19 cellular contexts compared by ENCODE assay signal in the genomic region with DNA sequence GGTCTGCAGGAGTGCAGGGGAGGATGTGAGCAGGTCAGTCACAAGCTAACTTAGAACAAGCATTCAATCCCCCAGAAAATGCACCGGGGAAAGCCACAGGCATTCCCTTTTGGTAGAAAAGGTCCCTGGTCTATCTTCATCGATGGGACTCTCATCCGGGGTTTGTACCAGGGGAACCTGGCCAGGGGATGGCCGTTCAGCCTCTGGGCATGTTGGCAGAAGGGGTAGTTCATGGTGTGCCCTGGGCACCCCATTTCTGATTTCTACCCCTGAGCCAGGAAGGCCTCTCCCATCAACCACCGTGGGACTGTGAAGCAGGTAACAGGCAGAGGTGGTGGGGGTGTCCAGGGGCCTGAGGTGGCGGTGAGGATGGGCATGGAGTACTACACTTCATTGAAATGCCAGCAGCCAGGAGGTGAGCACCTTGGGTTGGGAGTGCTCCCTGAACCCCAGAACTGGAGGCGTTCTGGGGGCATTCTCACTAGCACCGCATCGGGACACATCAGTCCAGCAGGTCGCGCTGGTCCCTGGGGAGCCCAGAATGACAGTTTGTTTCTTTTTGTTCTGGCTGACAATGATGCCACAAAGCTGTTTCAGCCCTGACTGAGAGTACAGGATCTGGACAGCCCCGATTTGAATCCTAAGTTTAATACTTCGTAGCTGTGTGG.
DNase-seq lines count a peak whose midpoint lies in the region; ATAC-seq, FAIRE-seq and TF ChIP-seq lines count a peak whose summit lies in the region.
"Had no signal": no experiment of that assay in that cellular context is flagged by ENCODE, and none has a peak within 500 bp of the region (broad histone marks: within the 10 kb centered on the region; RNA-seq: fewer than 3 reads in every experiment).

No MANE protein-coding gene starts in this region.

- H3K27me3 ChIP-seq in right cardiac atrium (ENCODE audit: control insufficient read depth, insufficient read depth) (no peaks in the 10 kb centered on the region), heart left ventricle (no peaks in the 10 kb centered on the region), astrocyte (ENCODE audit: insufficient read depth, low read length) (no peaks in the 10 kb centered on the region), upper lobe of left lung (no peaks in the 10 kb centered on the region)
- H3K27me3 ChIP-seq: vagina had no signal

- no peak for TF ChIP-seq EP300 in upper lobe of left lung (IDR thresholded peaks at IDR 0.05)

- TF ChIP-seq CTCF in heart left ventricle (IDR thresholded peaks at IDR 0.05) (no peak), astrocyte (IDR thresholded peaks at IDR 0.05; ENCODE audit: insufficient read depth, low read depth, low read length) (no peak), nephron (IDR thresholded peaks at IDR 0.05; ENCODE audit: unreplicated experiment in 3 of 3) (no peak), upper lobe of left lung (IDR thresholded peaks at IDR 0.05) (no peak), osteocyte (IDR thresholded peaks at IDR 0.05) (no peak)

- H3K79me2 ChIP-seq in astrocyte (ENCODE audit: insufficient read depth, low read length), result no peaks in the 10 kb centered on the region

- H3K4me3 Mint-ChIP-seq in astrocyte (ENCODE audit: unreplicated experiment) (peak overlapping the region; percentile 14), nephron (no peak overlapping the region), osteocyte (ENCODE audit: unreplicated experiment) (no peak overlapping the region)
- H3K4me3 Mint-ChIP-seq: activated naive CD8-positive, alpha-beta T cell treated with anti-CD3 and anti-CD28 coated beads, Interleukin-2, amount 50 U/mL, for 24 hours; stimulated activated memory B cell treated with anti-CD40 and anti-IgM and Interleukin-4, amounts not matched to agents 10 μg/mL and 1 μg/mL and 100 μg/mL, for 72 hours had no signal

- FAIRE-seq in astrocyte (lab: Jason Lieb, UNC), result no peak
- FAIRE-seq: A549, D721Med had no signal

- H3K36me3 ChIP-seq in heart left ventricle (no peaks in the 10 kb centered on the region), astrocyte (ENCODE audit: insufficient read depth, low read length) (peaks cover 3% of the 10 kb centered on the region), upper lobe of left lung (no peaks in the 10 kb centered on the region)
- H3K36me3 ChIP-seq: vagina had no signal

- H3K27ac ChIP-seq in right cardiac atrium (ENCODE audit: low read length) (peak overlapping the region; percentile 10), heart left ventricle (peak overlapping the region in 1 of 12 donors; percentile 13), astrocyte (ENCODE audit: low read depth, low read length) (no peak overlapping the region), upper lobe of left lung (peak overlapping the region in 3 of 4 donors; percentile 40 to 86 (median 42))

- no peak for ATAC-seq in right cardiac atrium
- ATAC-seq in heart left ventricle, result no peak
- ATAC-seq in upper lobe of left lung (ENCODE audit: low FRiP score in 2 of 2), result no peak
- ATAC-seq: activated naive CD8-positive, alpha-beta T cell treated with anti-CD3 and anti-CD28 coated beads, Interleukin-2, amount 50 U/mL, for 24 hours; mucosa of descending colon; stimulated activated memory B cell treated with anti-CD40 and anti-IgM and Interleukin-4, amounts not matched to agents 10 μg/mL and 1 μg/mL and 100 μg/mL, for 72 hours had no signal

- 79% methylated on average over 13 of the region's 13 CpGs for WGBS in right cardiac atrium
- WGBS in heart left ventricle, 4 donors, result 85 to 90% (median 85%) methylated on average over 11 to 13 of the region's 13 CpGs
- WGBS in upper lobe of left lung, 2 donors, result 85 to 90% methylated on average over 9 to 13 of the region's 13 CpGs

- no peak overlapping the region for H3K4me2 ChIP-seq in astrocyte (ENCODE audit: low read length)
- H3K4me2 ChIP-seq: A549 had no signal

- H3K9me3 ChIP-seq in right cardiac atrium (ENCODE audit: control insufficient read depth, low read length), result no peaks in the 10 kb centered on the region
- H3K9me3 ChIP-seq in heart left ventricle, result no peaks in the 10 kb centered on the region
- no peaks in the 10 kb centered on the region for H3K9me3 ChIP-seq in astrocyte (ENCODE audit: insufficient read depth, low read depth, low read length)
- H3K9me3 ChIP-seq in upper lobe of left lung, result no peaks in the 10 kb centered on the region
- H3K9me3 ChIP-seq: A549, mucosa of descending colon, vagina had no signal

- H3K36me3 Mint-ChIP-seq in astrocyte (ENCODE audit: low read depth, unreplicated experiment) (peaks cover 28% of the 10 kb centered on the region), nephron (ENCODE audit: low read depth) (peaks cover 4% of the 10 kb centered on the region), osteocyte (ENCODE audit: unreplicated experiment) (peaks cover 14% of the 10 kb centered on the region)
- H3K36me3 Mint-ChIP-seq: stimulated activated memory B cell treated with anti-CD40 and anti-IgM and Interleukin-4, amounts not matched to agents 10 μg/mL and 1 μg/mL and 100 μg/mL, for 72 hours had no signal

- no peak overlapping the region for H3K27ac Mint-ChIP-seq in astrocyte (ENCODE audit: unreplicated experiment)
- peak overlapping the region; percentile 75 to 100 (median 99) for H3K27ac Mint-ChIP-seq in nephron
- H3K27ac Mint-ChIP-seq in osteocyte (ENCODE audit: unreplicated experiment), result no peak overlapping the region
- H3K27ac Mint-ChIP-seq: activated naive CD8-positive, alpha-beta T cell treated with anti-CD3 and anti-CD28 coated beads, Interleukin-2, amount 50 U/mL, for 24 hours; stimulated activated memory B cell treated with anti-CD40 and anti-IgM and Interleukin-4, amounts not matched to agents 10 μg/mL and 1 μg/mL and 100 μg/mL, for 72 hours had no signal

- no peak for TF ChIP-seq POLR2A in heart left ventricle (IDR thresholded peaks at IDR 0.05)
- TF ChIP-seq POLR2A in upper lobe of left lung (IDR thresholded peaks at IDR 0.05), result no peak

- peaks cover 20% of the 10 kb centered on the region for H4K20me1 ChIP-seq in astrocyte (ENCODE audit: insufficient read depth, low read length)

- H3K9ac ChIP-seq in astrocyte (ENCODE audit: low read length), result no peak overlapping the region

- H3K27me3 Mint-ChIP-seq in astrocyte (ENCODE audit: low read depth, unreplicated experiment) (no peaks in the 10 kb centered on the region), nephron (ENCODE audit: low read depth) (no peaks in the 10 kb centered on the region), osteocyte (ENCODE audit: unreplicated experiment) (no peaks in the 10 kb centered on the region)
- H3K27me3 Mint-ChIP-seq: activated naive CD8-positive, alpha-beta T cell treated with anti-CD3 and anti-CD28 coated beads, Interleukin-2, amount 50 U/mL, for 24 hours; stimulated activated memory B cell treated with anti-CD40 and anti-IgM and Interleukin-4, amounts not matched to agents 10 μg/mL and 1 μg/mL and 100 μg/mL, for 72 hours had no signal

- H3K9me3 Mint-ChIP-seq in astrocyte (ENCODE audit: unreplicated experiment) (no peaks in the 10 kb centered on the region), nephron (no peaks in the 10 kb centered on the region), osteocyte (ENCODE audit: unreplicated experiment) (no peaks in the 10 kb centered on the region)
- H3K9me3 Mint-ChIP-seq: activated naive CD8-positive, alpha-beta T cell treated with anti-CD3 and anti-CD28 coated beads, Interleukin-2, amount 50 U/mL, for 24 hours; stimulated activated memory B cell treated with anti-CD40 and anti-IgM and Interleukin-4, amounts not matched to agents 10 μg/mL and 1 μg/mL and 100 μg/mL, for 72 hours had no signal

- intact Hi-C loops in right cardiac atrium (cut with DNase I) (loop anchor here in 3 of 4 donors (5.0 to 10.0 kb wide), 4 partner anchors 46 to 169 kb away; no protein-coding TSS in a partner anchor), heart left ventricle (cut with DNase I) (loop anchor here (2.0 to 10.0 kb wide), 11 partner anchors 66 to 636 kb away; partner anchors contain the start of gene SMAD7 (in 3 of the 10))

- H2AFZ ChIP-seq in astrocyte (ENCODE audit: low read depth, low read length), result no peak overlapping the region

- H3K4me1 ChIP-seq in right cardiac atrium (ENCODE audit: control insufficient read depth, insufficient read depth, low read length) (peaks cover 49% of the 10 kb centered on the region), heart left ventricle (peaks cover 23 to 92% (median 72%) of the 10 kb centered on the region in 12 donors), astrocyte (ENCODE audit: insufficient read depth, low read length) (peaks cover 43% of the 10 kb centered on the region), upper lobe of left lung (peaks cover 64 to 69% (median 67%) of the 10 kb centered on the region in 4 donors)

- DNase-seq in right cardiac atrium (peak in 1 of 3 donors; percentile 45), heart left ventricle (no peak), astrocyte (ENCODE audit: low read depth) (no peak), upper lobe of left lung (no peak), osteocyte (ENCODE audit: extremely low spot score, unreplicated experiment) (no peak), activated gamma-delta T cell (lab: John Stamatoyannopoulos, UW) (no peak), UCSD-AML1 (lab: John Stamatoyannopoulos, UW; ENCODE audit: unreplicated experiment) (no peak)
- DNase-seq: activated CD4-positive, alpha-beta T cell treated with anti-CD3 and anti-CD28 coated beads for 4 hours; activated naive CD8-positive, alpha-beta T cell treated with anti-CD3 and anti-CD28 coated beads, Interleukin-2, amount 50 U/mL, for 24 hours; foreskin melanocyte; KBM-7; mucosa of descending colon; NCI-H187; NCI-H345 had no signal

- peaks cover 46% of the 10 kb centered on the region for H3K4me1 Mint-ChIP-seq in astrocyte (ENCODE audit: low read depth, unreplicated experiment)
- peaks cover 55% of the 10 kb centered on the region for H3K4me1 Mint-ChIP-seq in nephron
- peaks cover 58% of the 10 kb centered on the region for H3K4me1 Mint-ChIP-seq in osteocyte (ENCODE audit: unreplicated experiment)

- no peak overlapping the region for H3K4me3 ChIP-seq in right cardiac atrium (ENCODE audit: low read length)
- H3K4me3 ChIP-seq in heart left ventricle, result no peak overlapping the region
- H3K4me3 ChIP-seq in astrocyte (ENCODE audit: insufficient read depth, low read depth, low read length), result no peak overlapping the region
- H3K4me3 ChIP-seq in upper lobe of left lung, result no peak overlapping the region
- H3K4me3 ChIP-seq: A549, mucosa of descending colon, vagina had no signal

Comparison
In these comparisons a context has a peak if more than half of its experiments do, and no peak if none do; other contexts are left out.
1. H3K27ac Mint-ChIP-seq: peak in nephron (3 of 3); none in astrocyte (single experiment) and osteocyte (single experiment).